In genomic region chr5:394671-395155, GRCh38 we compare ENCODE assay signal across 14 cellular contexts. TPM values are rescaled to one million over a fixed set of nuclear protein-coding genes. Genes with fewer than 3 reads are reported as not detected.
DNase-seq lines count a peak whose midpoint lies in the region; TF ChIP-seq lines count a peak whose summit lies in the region.
"Had no signal": no experiment of that assay in that cellular context is flagged by ENCODE, and none has a peak within 500 bp of the region (broad histone marks: within the 10 kb centered on the region; RNA-seq: fewer than 3 reads in every experiment).

No MANE protein-coding gene starts in this region.

- peak overlapping the region; percentile 98 for H3K27ac Mint-ChIP-seq in chondrocyte (ENCODE audit: unreplicated experiment)
- H3K27ac Mint-ChIP-seq in osteocyte (ENCODE audit: unreplicated experiment) = peak overlapping the region; percentile 99
- H3K27ac Mint-ChIP-seq: endodermal cell had no signal

- no peaks in the 10 kb centered on the region for H3K9me3 ChIP-seq in BLaER1 treated with 17β-estradiol and CSF1 and Interleukin-3, amounts not matched to agents 10 nM and 100 nM (replicated peaks in 1 of 11)
- H3K9me3 ChIP-seq in KOPT-K1 (ENCODE audit: insufficient read depth, low read length, poor library complexity, severe bottlenecking) (no peaks in the 10 kb centered on the region), WERI-Rb-1 (ENCODE audit: severe bottlenecking) (peaks cover 2% of the 10 kb centered on the region), ascending aorta (no peaks in the 10 kb centered on the region)
- H3K9me3 ChIP-seq: neutrophil had no signal

- H3K27me3 Mint-ChIP-seq in chondrocyte (ENCODE audit: low read depth) = no peaks in the 10 kb centered on the region
- no peaks in the 10 kb centered on the region for H3K27me3 Mint-ChIP-seq in osteocyte (ENCODE audit: unreplicated experiment)

- TF ChIP-seq CTCF in chondrocyte (IDR thresholded peaks at IDR 0.05) (no peak), osteocyte (IDR thresholded peaks at IDR 0.05) (no peak), WERI-Rb-1 (IDR thresholded peaks at IDR 0.05; ENCODE audit: low read depth, low read length) (no peak), ascending aorta (IDR thresholded peaks at IDR 0.05) (no peak)

- DNase-seq in chondrocyte (ENCODE audit: low spot score) (peak; percentile 79), osteocyte (ENCODE audit: extremely low spot score, unreplicated experiment) (peak; percentile 79), SKM-1 (lab: John Stamatoyannopoulos, UW; ENCODE audit: unreplicated experiment) (no peak), WERI-Rb-1 (no peak), NCI-H1417 (lab: John Stamatoyannopoulos, UW) (no peak), ascending aorta (ENCODE audit: low spot score in 2 of 2) (no peak)
- DNase-seq: anterior cingulate cortex; CD8-positive, alpha-beta memory T cell; left colon; NCI-H187 treated with DMSO at 0.1 percent for 48 hours had no signal

- intact Hi-C loops in ascending aorta (cut with DNase I) = no loop called here

- H3K9ac ChIP-seq in BLaER1 treated with 17β-estradiol and CSF1 and Interleukin-3, amounts not matched to agents 10 nM and 100 nM = peak overlapping the region in 7 of 11 experiments; percentile 1 to 66 (median 34); a peak in 9 of 22 replicates

- H3K4me3 ChIP-seq in BLaER1 treated with 17β-estradiol and CSF1 and Interleukin-3, amounts not matched to agents 10 nM and 100 nM = no peak overlapping the region
- H3K4me3 ChIP-seq in WERI-Rb-1 (ENCODE audit: low read depth, low read length) (no peak overlapping the region), ascending aorta (no peak overlapping the region)

- peaks cover 4% of the 10 kb centered on the region for H3K36me3 Mint-ChIP-seq in chondrocyte (ENCODE audit: low read depth)
- peaks cover 10% of the 10 kb centered on the region for H3K36me3 Mint-ChIP-seq in osteocyte (ENCODE audit: unreplicated experiment)
- H3K36me3 Mint-ChIP-seq: CD8-positive, alpha-beta memory T cell had no signal

- H4K20me1 ChIP-seq in BLaER1 treated with 17β-estradiol and CSF1 and Interleukin-3, amounts not matched to agents 10 nM and 100 nM = peaks cover 0 to 29% (median 0%) of the 10 kb centered on the region in 11 experiments; a peak in 3 of 22 replicates

- H3K4me1 ChIP-seq in BLaER1 treated with 17β-estradiol and CSF1 and Interleukin-3, amounts not matched to agents 10 nM and 100 nM = peaks cover 58 to 87% (median 77%) of the 10 kb centered on the region in 10 experiments
- H3K4me1 ChIP-seq in ascending aorta = peaks cover 0 to 3% of the 10 kb centered on the region in 2 donors

- H3K27me3 ChIP-seq in BLaER1 treated with 17β-estradiol and CSF1 and Interleukin-3, amounts not matched to agents 10 nM and 100 nM = peaks cover 0 to 42% (median 0%) of the 10 kb centered on the region in 11 experiments; a peak in 8 of 22 replicates
- no peaks in the 10 kb centered on the region for H3K27me3 ChIP-seq in WERI-Rb-1 (ENCODE audit: insufficient read depth, low read depth, severe bottlenecking)
- no peaks in the 10 kb centered on the region for H3K27me3 ChIP-seq in ascending aorta

- H3K4me2 ChIP-seq in BLaER1 treated with 17β-estradiol and CSF1 and Interleukin-3, amounts not matched to agents 10 nM and 100 nM = peak overlapping the region; percentile 64 to 93 (median 82)

- H3K4me1 Mint-ChIP-seq in chondrocyte (ENCODE audit: low read depth) (peaks cover 41% of the 10 kb centered on the region), osteocyte (ENCODE audit: unreplicated experiment) (peaks cover 63% of the 10 kb centered on the region)

- H3K9me3 Mint-ChIP-seq in chondrocyte (ENCODE audit: low read depth) (no peaks in the 10 kb centered on the region), osteocyte (ENCODE audit: unreplicated experiment) (no peaks in the 10 kb centered on the region)
- H3K9me3 Mint-ChIP-seq: CD8-positive, alpha-beta memory T cell; endodermal cell had no signal

- no peak overlapping the region for H3K4me3 Mint-ChIP-seq in chondrocyte (ENCODE audit: unreplicated experiment)
- no peak overlapping the region for H3K4me3 Mint-ChIP-seq in osteocyte (ENCODE audit: unreplicated experiment)
- H3K4me3 Mint-ChIP-seq: endodermal cell had no signal

- peak overlapping the region in 5 of 11 experiments; percentile 5 to 59 (median 10); a peak in 9 of 22 replicates for H3K27ac ChIP-seq in BLaER1 treated with 17β-estradiol and CSF1 and Interleukin-3, amounts not matched to agents 10 nM and 100 nM
- H3K27ac ChIP-seq in KOPT-K1 (ENCODE audit: low read depth, low read length, poor library complexity, severe bottlenecking) (peak overlapping the region; percentile 99), WERI-Rb-1 (no peak overlapping the region), ascending aorta (no peak overlapping the region)
- H3K27ac ChIP-seq: neutrophil had no signal

- H3K36me3 ChIP-seq in BLaER1 treated with 17β-estradiol and CSF1 and Interleukin-3, amounts not matched to agents 10 nM and 100 nM = no peaks in the 10 kb centered on the region
- no peaks in the 10 kb centered on the region for H3K36me3 ChIP-seq in KOPT-K1 (ENCODE audit: insufficient read depth, low read length)
- no peaks in the 10 kb centered on the region for H3K36me3 ChIP-seq in WERI-Rb-1
- no peaks in the 10 kb centered on the region for H3K36me3 ChIP-seq in ascending aorta
- H3K36me3 ChIP-seq: neutrophil had no signal

RNA-seq across cellular contexts. Expression of gene EXOC3, which starts 48.3 kb away (rescaled TPM):
- total RNA-seq in chondrocyte (39.4 to 58.1 TPM (median 43.3 TPM) in 3 replicates), osteocyte (70.0 and 81.4 TPM in 2 replicates), ascending aorta (56.7 TPM)

Comparison
In these comparisons a context has a peak if more than half of its experiments do, and no peak if none do; other contexts are left out.
1. DNase-seq: peak in chondrocyte (single experiment) and osteocyte (single experiment); none in SKM-1 (single experiment), WERI-Rb-1 (single experiment), NCI-H1417 (0 of 3) and ascending aorta (0 of 2).